In the genomic region with DNA sequence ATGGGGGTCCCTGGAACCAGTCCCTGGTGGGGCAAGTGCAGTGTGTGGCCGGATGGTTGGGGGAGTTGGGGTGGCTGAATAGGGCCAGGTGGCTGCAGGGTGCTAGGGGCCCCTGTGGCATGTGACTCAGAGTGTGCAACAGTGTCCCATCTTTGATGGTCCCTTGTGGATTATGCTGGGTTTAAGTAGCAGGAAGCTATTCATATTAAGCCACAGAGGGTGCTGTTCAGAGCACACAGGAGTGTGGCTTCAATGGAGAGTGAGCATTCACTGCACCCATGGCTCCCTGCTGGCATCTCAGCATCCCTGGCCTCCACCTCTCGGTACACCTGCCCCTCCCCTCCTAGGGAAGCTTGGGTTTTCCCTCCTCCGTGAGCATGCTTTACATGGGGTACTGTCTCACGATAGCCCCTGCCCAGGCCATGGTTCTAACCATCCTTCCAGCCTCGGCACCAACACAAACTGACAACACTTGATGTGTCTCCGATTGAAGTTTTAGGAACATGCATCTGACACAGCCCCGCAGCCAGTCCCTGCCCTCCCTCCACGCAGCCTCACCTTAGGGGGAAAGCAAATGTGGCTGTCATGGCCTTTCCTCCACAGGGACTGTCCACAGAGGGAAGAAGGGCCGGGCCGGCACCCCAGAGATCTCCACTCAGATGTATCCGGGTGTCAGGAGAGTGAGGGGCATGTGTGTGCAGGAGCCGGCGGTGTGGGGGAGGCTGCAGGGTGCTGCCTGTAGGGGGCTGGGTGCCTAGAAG, we compare ENCODE assay signal across 7 cellular contexts. TPM values are rescaled to one million over a fixed set of nuclear protein-coding genes. Genes with fewer than 3 reads are reported as not detected.
A peak's percentile ranks its signal among the peaks of the same experiment; 100 is the strongest.
DNase-seq lines count a peak whose midpoint lies in the region; ATAC-seq lines count a peak whose summit lies in the region.

No MANE protein-coding gene starts in this region.

- peak; percentile 53 for ATAC-seq in GM18498 (IDR thresholded peaks at IDR 0.05; ENCODE audit: unreplicated experiment)
- peak; percentile 62 for ATAC-seq in GM21423 (IDR thresholded peaks at IDR 0.05; ENCODE audit: unreplicated experiment)
- peak; percentile 67 for ATAC-seq in HG03571 (IDR thresholded peaks at IDR 0.05; ENCODE audit: unreplicated experiment)

- intact Hi-C loops in activated CD4-positive, alpha-beta memory T cell treated with anti-CD3 and anti-CD28 coated beads for 36 hours (cut with micrococcal nuclease), result loop anchor here (1.0 to 2.0 kb wide), 3 partner anchors 14 to 31 kb away; a partner anchor contains a TSS

- H3K4me1 ChIP-seq in mesodermal cell (ENCODE audit: control insufficient read depth, insufficient read depth, low read length, poor library complexity, severe bottlenecking), result peaks cover 26% of the 10 kb centered on the region

- H3K36me3 ChIP-seq in mesodermal cell (ENCODE audit: control insufficient read depth, insufficient read depth, low read length), result peaks cover 32% of the 10 kb centered on the region

- CTCF ChIA-PET in activated CD4-positive, alpha-beta memory T cell treated with anti-CD3 and anti-CD28 coated beads for 36 hours (lab: Charles Lee), result interaction anchor here (0.9 to 4.2 kb wide), 6 partner anchors 13 to 30 kb away, joined by 3 to 30 read pairs (median 4); a partner anchor contains a TSS

- H3K4me1 Mint-ChIP-seq in activated CD4-positive, alpha-beta memory T cell treated with anti-CD3 and anti-CD28 coated beads for 36 hours (ENCODE audit: low read depth), result peaks cover 62% of the 10 kb centered on the region

- peaks cover 4% of the 10 kb centered on the region for H3K9me3 Mint-ChIP-seq in activated CD4-positive, alpha-beta memory T cell treated with anti-CD3 and anti-CD28 coated beads for 36 hours

- peak overlapping the region; percentile 74 for H3K27ac ChIP-seq in mesodermal cell (ENCODE audit: low read depth, low read length, severe bottlenecking)

- H3K27ac Mint-ChIP-seq in activated CD4-positive, alpha-beta memory T cell treated with anti-CD3 and anti-CD28 coated beads for 36 hours, result peak overlapping the region; percentile 80

- DNase-seq in activated CD4-positive, alpha-beta memory T cell treated with anti-CD3 and anti-CD28 coated beads for 36 hours, result peak; percentile 55
- DNase-seq in NCI-H774 (lab: John Stamatoyannopoulos, UW) (no peak), SW 1271 (lab: John Stamatoyannopoulos, UW) (no peak)

- H3K9me3 ChIP-seq in mesodermal cell (ENCODE audit: control insufficient read depth, low read length), result peaks cover 6% of the 10 kb centered on the region

- POLR2A ChIA-PET in activated CD4-positive, alpha-beta memory T cell treated with anti-CD3 and anti-CD28 coated beads for 36 hours (lab: Charles Lee), result interaction anchor here (1.1 to 1.9 kb wide), 4 partner anchors 12 to 31 kb away, joined by 4 to 7 read pairs (median 4); no protein-coding TSS in a partner anchor

- no peaks in the 10 kb centered on the region for H3K27me3 Mint-ChIP-seq in activated CD4-positive, alpha-beta memory T cell treated with anti-CD3 and anti-CD28 coated beads for 36 hours

- peaks cover 17% of the 10 kb centered on the region for H3K36me3 Mint-ChIP-seq in activated CD4-positive, alpha-beta memory T cell treated with anti-CD3 and anti-CD28 coated beads for 36 hours

- WGBS in mesodermal cell (ENCODE audit: insufficient coverage in 2 of 2), 2 experiments, result 71 to 77% methylated on average over 8 to 11 of the region's 13 CpGs

- H3K4me3 ChIP-seq in mesodermal cell (ENCODE audit: extremely low read depth, insufficient read depth, low read length, poor library complexity, severe bottlenecking), result no peak overlapping the region

- H3K4me3 Mint-ChIP-seq in activated CD4-positive, alpha-beta memory T cell treated with anti-CD3 and anti-CD28 coated beads for 36 hours, result peak overlapping the region; percentile 53

RNA-seq across cellular contexts. Expression of a gene that starts 30.4 kb away (rescaled TPM):
- total RNA-seq in activated CD4-positive, alpha-beta memory T cell treated with anti-CD3 and anti-CD28 coated beads for 36 hours, result 10 to 100 TPM; 87.2 to 94.0 TPM
- polyA plus RNA-seq in mesodermal cell (2013, experiment 1 of 2), result 47.9 TPM
- 38.5 TPM for polyA plus RNA-seq in mesodermal cell (2013, experiment 2 of 2)
